ENCODE assay signal across 8 cellular contexts in genomic region chr5:59188415-59189225, GRCh38.
DNase-seq lines count a peak whose midpoint lies in the region; ATAC-seq lines count a peak whose summit lies in the region.

No MANE protein-coding gene starts in this region.

- WGBS in mesodermal cell (ENCODE audit: insufficient coverage in 2 of 2), 2 experiments: 7 to 37% methylated on average over 3 of the region's 16 CpGs

- no peak overlapping the region for H3K9ac ChIP-seq in endocrine pancreas (ENCODE audit: control insufficient read depth, insufficient read depth, low read length)

- peak overlapping the region; percentile 51 for H3K27ac ChIP-seq in mesodermal cell (ENCODE audit: low read depth, low read length, severe bottlenecking)

- H3K36me3 ChIP-seq in endocrine pancreas (ENCODE audit: control insufficient read depth, insufficient read depth, low read length): no peaks in the 10 kb centered on the region
- H3K36me3 ChIP-seq in mesodermal cell (ENCODE audit: control insufficient read depth, insufficient read depth, low read length): no peaks in the 10 kb centered on the region

- in situ Hi-C loops in ACHN (cut with HindIII; ENCODE audit: low pct_ligation_motif_present, low pct_unique_long_range_greater_than_20kb, low sequenced_read_pairs): no loop called here

- ATAC-seq in GM18868 (IDR thresholded peaks at IDR 0.05; ENCODE audit: unreplicated experiment) (peak; percentile 90), HG03439 (IDR thresholded peaks at IDR 0.05; ENCODE audit: unreplicated experiment) (peak; percentile 72)

- no peaks in the 10 kb centered on the region for H3K27me3 ChIP-seq in endocrine pancreas (ENCODE audit: control insufficient read depth, insufficient read depth, low read length)

- peak overlapping the region; percentile 82 for H3K4me3 ChIP-seq in endocrine pancreas (ENCODE audit: control insufficient read depth, insufficient read depth, low read length)
- H3K4me3 ChIP-seq in mesodermal cell (ENCODE audit: extremely low read depth, insufficient read depth, low read length, poor library complexity, severe bottlenecking): no peak overlapping the region

- DNase-seq in ACHN (peak; percentile 72), NOMO-1 treated with DMSO at 0.1 percent for 48 hours (lab: John Stamatoyannopoulos, UW; ENCODE audit: unreplicated experiment) (peak; percentile 63)
- peak; percentile 41 for DNase-seq in activated CD8-positive, alpha-beta memory T cell treated with anti-CD3 and anti-CD28 coated beads, Interleukin-2, amount 50 U/mL, for 1 hour (ENCODE audit: extremely low read depth)
- DNase-seq in stimulated activated CD8-positive, alpha-beta memory T cell treated with anti-CD3 and anti-CD28 coated beads, Interleukin-15, amount 100 ng/mL, for 48 hours (ENCODE audit: low read depth in 2 of 2): peak; percentile 6 to 26

- no peaks in the 10 kb centered on the region for H3K9me3 ChIP-seq in endocrine pancreas (ENCODE audit: control insufficient read depth, low read length)
- H3K9me3 ChIP-seq in mesodermal cell (ENCODE audit: control insufficient read depth, low read length): no peaks in the 10 kb centered on the region

- H3K4me1 ChIP-seq in endocrine pancreas (ENCODE audit: control insufficient read depth, insufficient read depth, low read length): peaks cover 20% of the 10 kb centered on the region
- H3K4me1 ChIP-seq in mesodermal cell (ENCODE audit: control insufficient read depth, insufficient read depth, low read length, poor library complexity, severe bottlenecking): peaks cover 6% of the 10 kb centered on the region

Comparison
In these comparisons a context has a peak if more than half of its experiments do, and no peak if none do; other contexts are left out.
1. DNase-seq: peak in every context shown above with its lines; median percentile 72 in ACHN; 63 in NOMO-1 treated with DMSO at 0.1 percent for 48 hours; 41 in activated CD8-positive, alpha-beta memory T cell treated with anti-CD3 and anti-CD28 coated beads, Interleukin-2, amount 50 U/mL, for 1 hour; 16 in stimulated activated CD8-positive, alpha-beta memory T cell treated with anti-CD3 and anti-CD28 coated beads, Interleukin-15, amount 100 ng/mL, for 48 hours.